ENCODE assay signal across 9 cellular contexts in the genomic region with DNA sequence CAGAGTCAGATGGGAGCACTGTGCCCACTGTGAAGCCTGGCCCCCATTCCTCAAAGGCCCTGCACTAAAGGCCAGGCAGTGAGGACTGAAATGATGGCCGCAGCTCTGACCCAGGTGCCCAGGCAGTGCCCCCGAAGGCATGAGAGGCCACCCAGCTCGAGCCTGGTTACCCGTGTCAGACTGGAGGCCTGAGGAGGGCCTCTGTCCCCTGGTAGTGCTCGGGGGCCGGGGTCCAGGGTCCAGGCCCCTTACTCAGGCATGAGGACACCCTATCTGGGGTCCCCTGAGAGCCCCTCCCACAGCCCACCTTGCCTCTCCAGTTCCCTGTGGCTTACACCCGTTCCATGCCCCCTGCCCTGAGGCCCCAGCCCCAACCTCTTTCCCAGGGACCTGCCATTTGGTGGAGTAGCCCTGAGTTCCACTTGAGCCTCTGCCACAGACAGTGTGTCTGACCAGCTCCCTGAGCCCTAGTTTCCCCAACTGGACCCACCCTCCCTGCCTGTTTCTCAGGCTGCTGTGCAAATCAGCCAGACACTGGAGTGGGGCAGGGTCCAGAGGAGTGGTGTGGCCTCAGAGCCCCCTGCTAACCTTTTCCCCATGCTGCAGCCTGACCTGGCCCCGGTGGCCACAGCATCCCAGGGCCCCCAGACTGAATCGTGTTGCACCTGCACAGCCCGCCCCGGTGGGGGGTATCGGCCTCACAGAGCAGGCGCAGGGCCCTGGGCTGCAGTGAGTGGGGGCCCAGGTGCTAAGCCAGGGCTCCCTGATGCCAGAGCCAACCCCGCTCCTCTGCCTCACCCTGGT. TPM values are rescaled to one million over a fixed set of nuclear protein-coding genes. Genes with fewer than 3 reads are reported as not detected.
A peak's percentile ranks its signal among the peaks of the same experiment; 100 is the strongest.
DNase-seq lines count a peak whose midpoint lies in the region; ATAC-seq and TF ChIP-seq lines count a peak whose summit lies in the region.
"Had no signal": no experiment of that assay in that cellular context is flagged by ENCODE, and none has a peak within 500 bp of the region (broad histone marks: within the 10 kb centered on the region; RNA-seq: fewer than 3 reads in every experiment).

No MANE protein-coding gene starts in this region.

- H3K27me3 ChIP-seq in SU-DHL-6 (ENCODE audit: low read length) = no peaks in the 10 kb centered on the region
- H3K27me3 ChIP-seq in fibroblast of lung (ENCODE audit: control insufficient read depth, insufficient read depth, low read length) = no peaks in the 10 kb centered on the region
- no peaks in the 10 kb centered on the region for H3K27me3 ChIP-seq in rectal smooth muscle tissue (ENCODE audit: control insufficient read depth, insufficient read depth, low read length)

- H3K36me3 ChIP-seq in SU-DHL-6 (ENCODE audit: low read length) (peaks cover 3% of the 10 kb centered on the region; the same call in 1 of the 2 replicates), fibroblast of lung (ENCODE audit: control insufficient read depth, insufficient read depth, low read length) (peaks cover 27% of the 10 kb centered on the region), rectal smooth muscle tissue (ENCODE audit: control insufficient read depth, insufficient read depth, low read length) (peaks cover 36% of the 10 kb centered on the region)

- H3K4me2 ChIP-seq in SU-DHL-6 (ENCODE audit: low read depth, low read length, poor library complexity, severe bottlenecking) = peak overlapping the region; percentile 73
- peak overlapping the region; percentile 54 for H3K4me2 ChIP-seq in fibroblast of lung (ENCODE audit: extremely low read depth, insufficient read depth, low read length)

- no peaks in the 10 kb centered on the region for H3K9me2 ChIP-seq in SU-DHL-6 (replicated peaks; ENCODE audit: insufficient read depth, low read length)

- H3F3A ChIP-seq in SU-DHL-6 (ENCODE audit: insufficient read depth) = peaks cover 18% of the 10 kb centered on the region

- peaks cover 19% of the 10 kb centered on the region for H3K4me1 ChIP-seq in fibroblast of lung (ENCODE audit: control insufficient read depth, extremely low read depth, insufficient read depth, low read length)
- H3K4me1 ChIP-seq in rectal smooth muscle tissue (ENCODE audit: control insufficient read depth, insufficient read depth, low read length) = peaks cover 16% of the 10 kb centered on the region

- H3K27ac ChIP-seq in SU-DHL-6 (ENCODE audit: low read depth, low read length) (peak overlapping the region; percentile 97), fibroblast of lung (ENCODE audit: insufficient read depth, low read length) (peak overlapping the region; percentile 79), rectal smooth muscle tissue (ENCODE audit: low read depth, low read length) (peak overlapping the region; percentile 73)

- H3K9me3 ChIP-seq in SU-DHL-6 (ENCODE audit: insufficient read depth, low read length) = no peaks in the 10 kb centered on the region
- H3K9me3 ChIP-seq in fibroblast of lung (ENCODE audit: control insufficient read depth, insufficient read depth, low read depth, low read length) = no peaks in the 10 kb centered on the region

- DNase-seq in fibroblast of lung (ENCODE audit: low read depth in 2 of 2) (no peak), inferior parietal cortex (ENCODE audit: extremely low spot score) (no peak), GDM1 (lab: John Stamatoyannopoulos, UW) (no peak)
- no peak for DNase-seq in activated CD4-positive, alpha-beta T cell treated with anti-CD3 and anti-CD28 coated beads for 1 hour
- DNase-seq: NCI-H1930 had no signal

- H3K4me3 ChIP-seq in GM08714 (ENCODE audit: low read length) (peak overlapping the region; percentile 34; the same call in 1 of the 2 replicates), SU-DHL-6 (ENCODE audit: insufficient read depth, low read length, poor library complexity, severe bottlenecking) (no peak overlapping the region), fibroblast of lung (replicated peaks in 1 of 4; ENCODE audit: control extremely low read depth in 1 of 4, insufficient read depth in 1 of 4, low read depth in 3 of 4, low read length in 4 of 4) (no peak overlapping the region), rectal smooth muscle tissue (ENCODE audit: low read length) (no peak overlapping the region)

- ATAC-seq in GM19351 (IDR thresholded peaks at IDR 0.05; ENCODE audit: unreplicated experiment) = no peak

- peak overlapping the region; percentile 73 for H3K9ac ChIP-seq in SU-DHL-6 (ENCODE audit: low read length)
- no peak overlapping the region for H3K9ac ChIP-seq in fibroblast of lung (ENCODE audit: insufficient read depth, low read length)
- H3K9ac ChIP-seq in rectal smooth muscle tissue (ENCODE audit: low read length) = peak overlapping the region; percentile 32

- no peak for TF ChIP-seq CTCF in SU-DHL-6 (IDR thresholded peaks at IDR 0.05; ENCODE audit: insufficient read depth, low read length, poor library complexity, severe bottlenecking)
- no peak for TF ChIP-seq CTCF in fibroblast of lung (conservative IDR thresholded peaks at IDR 0.05 in 1 of 2, IDR thresholded peaks at IDR 0.05 in 1 of 2; ENCODE audit: low read depth in 1 of 2, low read length in 2 of 2)

- H3K79me2 ChIP-seq in SU-DHL-6 (ENCODE audit: insufficient read depth, low read length) (peaks cover 58% of the 10 kb centered on the region), fibroblast of lung (ENCODE audit: control insufficient read depth, insufficient read depth, low read length) (peaks cover 26% of the 10 kb centered on the region)

- no peaks in the 10 kb centered on the region for H4K20me1 ChIP-seq in SU-DHL-6 (ENCODE audit: low read depth, low read length)
- no peaks in the 10 kb centered on the region for H4K20me1 ChIP-seq in fibroblast of lung (ENCODE audit: control insufficient read depth, extremely low read depth, insufficient read depth, low read length)

- H2AFZ ChIP-seq in SU-DHL-6 (ENCODE audit: low read depth, low read length, severe bottlenecking) (no peak overlapping the region), fibroblast of lung (ENCODE audit: low read length) (no peak overlapping the region)

RNA-seq across cellular contexts. Expression of a gene that starts 10.8 kb away (rescaled TPM):
- total RNA-seq in fibroblast of lung = 31.8 and 45.4 TPM in 2 replicates
- 11.5 and 12.9 TPM in 2 replicates for polyA plus RNA-seq in fibroblast of lung
- 12.7 and 16.8 TPM in 2 replicates for polyA plus RNA-seq in fibroblast of lung (2012)
- polyA minus RNA-seq in fibroblast of lung (ENCODE audit: low replicate concordance) = 16.9 and 22.8 TPM in 2 replicates

RNA-seq across cellular contexts. Expression of a gene that starts 12.1 kb away (rescaled TPM):
- 21.6 and 28.9 TPM in 2 replicates for total RNA-seq in fibroblast of lung
- 20.1 and 26.3 TPM in 2 replicates for polyA plus RNA-seq in fibroblast of lung
- 24.7 and 30.8 TPM in 2 replicates for polyA plus RNA-seq in fibroblast of lung (2012)
- 48.4 and 104 TPM in 2 replicates for polyA minus RNA-seq in fibroblast of lung (ENCODE audit: low replicate concordance)

RNA-seq across cellular contexts. Expression of a gene that starts 25.0 kb away (rescaled TPM):
- 11.3 and 15.7 TPM in 2 replicates for total RNA-seq in fibroblast of lung
- polyA plus RNA-seq in fibroblast of lung = 6.9 and 7.5 TPM in 2 replicates
- 28.9 and 30.6 TPM in 2 replicates for polyA plus RNA-seq in fibroblast of lung (2012)
- 15.6 and 18.8 TPM in 2 replicates for polyA minus RNA-seq in fibroblast of lung (ENCODE audit: low replicate concordance)
